In the genomic region with DNA sequence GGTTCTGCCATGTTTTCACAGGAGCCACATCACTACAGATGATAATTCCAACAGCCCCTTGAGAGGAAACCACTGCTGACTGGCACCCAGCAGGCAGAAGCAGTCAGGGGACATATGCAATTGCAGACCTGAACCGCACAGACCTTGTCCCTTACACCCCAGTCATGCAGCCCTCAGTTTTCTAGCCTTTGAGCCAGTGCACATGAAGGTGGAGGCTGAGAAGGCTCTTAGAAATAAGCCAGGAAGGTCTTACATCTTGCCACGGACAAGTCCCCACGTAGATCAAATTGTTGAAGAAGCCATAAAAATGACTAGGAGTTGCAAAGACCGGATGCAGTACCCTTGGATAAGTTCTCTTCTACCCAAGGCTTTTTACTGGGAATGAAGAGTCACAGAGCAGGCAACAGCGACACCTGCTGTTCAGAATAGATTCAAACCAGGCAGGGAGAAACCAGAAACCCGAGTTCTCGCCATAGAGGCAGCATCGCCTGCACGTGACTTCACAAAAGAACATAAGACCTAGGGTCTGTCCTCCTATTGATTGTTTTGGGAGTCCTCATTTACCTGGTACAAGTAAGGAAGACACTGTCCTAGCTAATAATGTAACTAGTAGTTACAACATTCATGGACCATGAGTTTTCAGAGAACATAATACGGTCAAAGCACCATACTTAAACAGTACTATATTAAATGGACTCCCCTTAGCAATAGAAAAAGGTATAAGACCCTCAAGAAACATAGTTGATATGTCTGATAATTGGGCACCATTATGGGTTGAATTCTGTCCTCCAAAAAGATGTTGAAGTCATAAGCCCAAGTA, we compare ENCODE assay signal across 8 cellular contexts. TPM values are rescaled to one million over a fixed set of nuclear protein-coding genes. Genes with fewer than 3 reads are reported as not detected.
DNase-seq lines count a peak whose midpoint lies in the region; TF ChIP-seq lines count a peak whose summit lies in the region.

No MANE protein-coding gene starts in this region.

- no peak for TF ChIP-seq POLR2A in tibial nerve (IDR thresholded peaks at IDR 0.05)

- peak; percentile 98 for TF ChIP-seq RAD21 in Ishikawa (IDR thresholded peaks at IDR 0.05; ENCODE audit: low read depth)

- H3K36me3 ChIP-seq in tibial nerve: peaks cover 0 to 4% (median 0%) of the 10 kb centered on the region in 3 donors

- no peak overlapping the region for H3K27ac ChIP-seq in tibial nerve

- no peak for TF ChIP-seq EP300 in Ishikawa (IDR thresholded peaks at IDR 0.05; ENCODE audit: borderline replicate concordance)
- no peak for TF ChIP-seq EP300 in tibial nerve (IDR thresholded peaks at IDR 0.05)

- in situ Hi-C loops in ACHN (cut with HindIII; ENCODE audit: low pct_ligation_motif_present, low pct_unique_long_range_greater_than_20kb, low sequenced_read_pairs): no loop called here
- in situ Hi-C loops in GM13977 (cut with MboI; ENCODE audit: low pct_unique_long_range_greater_than_20kb, low sequenced_read_pairs, unreplicated experiment): loop anchor here (5.0 kb wide), 1 partner anchor 382 kb away; no protein-coding TSS in a partner anchor

- peak; percentile 77 for TF ChIP-seq CTCF in GM13977 (IDR thresholded peaks at IDR 0.05; ENCODE audit: extremely low read depth, insufficient read depth, missing control alignments)
- peak; percentile 82 to 91 (median 86) for TF ChIP-seq CTCF in tibial nerve (IDR thresholded peaks at IDR 0.05)

- H3K9me3 ChIP-seq in tibial nerve: no peaks in the 10 kb centered on the region

- DNase-seq in ACHN (peak; percentile 78), GM13977 (ENCODE audit: low spot score) (peak; percentile 68), OCI-M2 (lab: John Stamatoyannopoulos, UW; ENCODE audit: unreplicated experiment) (peak; percentile 7), activated T-helper 1 cell treated with Interleukin-2 at 50 U/mL for 16 hours (ENCODE audit: low read depth) (peak; percentile 22), fibroblast of the conjunctiva (ENCODE audit: low read depth) (peak; percentile 65), occipital lobe (lab: John Stamatoyannopoulos, UW) (peak; percentile 81), tibial nerve (ENCODE audit: low spot score in 2 of 2) (peak; percentile 50 to 86)

- no peaks in the 10 kb centered on the region for H3K27me3 ChIP-seq in tibial nerve

- WGBS in tibial nerve, 2 donors: 19% methylated on average over 10 of the region's 10 CpGs

- no peak overlapping the region for H3K4me3 ChIP-seq in tibial nerve

- H3K4me1 ChIP-seq in tibial nerve: peaks cover 0 to 10% (median 0%) of the 10 kb centered on the region in 4 donors

TF ChIP-seq in Ishikawa, 13 proteins besides CTCF, POLR2A, EP300 and RAD21:
- no peak for TF ChIP-seq TCF12 (IDR thresholded peaks at IDR 0.05; ENCODE audit: low read depth)
- TF ChIP-seq, protein P1, sequence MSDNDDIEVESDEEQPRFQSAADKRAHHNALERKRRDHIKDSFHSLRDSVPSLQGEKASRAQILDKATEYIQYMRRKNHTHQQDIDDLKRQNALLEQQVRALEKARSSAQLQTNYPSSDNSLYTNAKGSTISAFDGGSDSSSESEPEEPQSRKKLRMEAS (IDR thresholded peaks at IDR 0.05): peak; percentile 54; the same call in 1 of the 2 replicates
- TF ChIP-seq CEBPB (IDR thresholded peaks at IDR 0.05): no peak
- TF ChIP-seq, protein P2, sequence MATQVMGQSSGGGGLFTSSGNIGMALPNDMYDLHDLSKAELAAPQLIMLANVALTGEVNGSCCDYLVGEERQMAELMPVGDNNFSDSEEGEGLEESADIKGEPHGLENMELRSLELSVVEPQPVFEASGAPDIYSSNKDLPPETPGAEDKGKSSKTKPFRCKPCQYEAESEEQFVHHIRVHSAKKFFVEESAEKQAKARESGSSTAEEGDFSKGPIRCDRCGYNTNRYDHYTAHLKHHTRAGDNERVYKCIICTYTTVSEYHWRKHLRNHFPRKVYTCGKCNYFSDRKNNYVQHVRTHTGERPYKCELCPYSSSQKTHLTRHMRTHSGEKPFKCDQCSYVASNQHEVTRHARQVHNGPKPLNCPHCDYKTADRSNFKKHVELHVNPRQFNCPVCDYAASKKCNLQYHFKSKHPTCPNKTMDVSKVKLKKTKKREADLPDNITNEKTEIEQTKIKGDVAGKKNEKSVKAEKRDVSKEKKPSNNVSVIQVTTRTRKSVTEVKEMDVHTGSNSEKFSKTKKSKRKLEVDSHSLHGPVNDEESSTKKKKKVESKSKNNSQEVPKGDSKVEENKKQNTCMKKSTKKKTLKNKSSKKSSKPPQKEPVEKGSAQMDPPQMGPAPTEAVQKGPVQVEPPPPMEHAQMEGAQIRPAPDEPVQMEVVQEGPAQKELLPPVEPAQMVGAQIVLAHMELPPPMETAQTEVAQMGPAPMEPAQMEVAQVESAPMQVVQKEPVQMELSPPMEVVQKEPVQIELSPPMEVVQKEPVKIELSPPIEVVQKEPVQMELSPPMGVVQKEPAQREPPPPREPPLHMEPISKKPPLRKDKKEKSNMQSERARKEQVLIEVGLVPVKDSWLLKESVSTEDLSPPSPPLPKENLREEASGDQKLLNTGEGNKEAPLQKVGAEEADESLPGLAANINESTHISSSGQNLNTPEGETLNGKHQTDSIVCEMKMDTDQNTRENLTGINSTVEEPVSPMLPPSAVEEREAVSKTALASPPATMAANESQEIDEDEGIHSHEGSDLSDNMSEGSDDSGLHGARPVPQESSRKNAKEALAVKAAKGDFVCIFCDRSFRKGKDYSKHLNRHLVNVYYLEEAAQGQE (IDR thresholded peaks at IDR 0.05; ENCODE audit: low read depth): no peak
- TF ChIP-seq FOXM1 (IDR thresholded peaks at IDR 0.05; ENCODE audit: borderline replicate concordance, low read depth): no peak
- TF ChIP-seq EGR1 (IDR thresholded peaks at IDR 0.05): no peak
- no peak for TF ChIP-seq CREB1 (IDR thresholded peaks at IDR 0.05; ENCODE audit: low read depth)
- TF ChIP-seq TAF1 (IDR thresholded peaks at IDR 0.05; ENCODE audit: low read depth): no peak
- no peak for TF ChIP-seq ZBTB7A (IDR thresholded peaks at IDR 0.05; ENCODE audit: low read depth)
- TF ChIP-seq, protein P3, sequence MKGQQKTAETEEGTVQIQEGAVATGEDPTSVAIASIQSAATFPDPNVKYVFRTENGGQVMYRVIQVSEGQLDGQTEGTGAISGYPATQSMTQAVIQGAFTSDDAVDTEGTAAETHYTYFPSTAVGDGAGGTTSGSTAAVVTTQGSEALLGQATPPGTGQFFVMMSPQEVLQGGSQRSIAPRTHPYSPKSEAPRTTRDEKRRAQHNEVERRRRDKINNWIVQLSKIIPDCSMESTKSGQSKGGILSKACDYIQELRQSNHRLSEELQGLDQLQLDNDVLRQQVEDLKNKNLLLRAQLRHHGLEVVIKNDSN (IDR thresholded peaks at IDR 0.05): peak; percentile 90
- TF ChIP-seq TEAD4 (IDR thresholded peaks at IDR 0.05): no peak
- no peak for TF ChIP-seq NFIC (IDR thresholded peaks at IDR 0.05)
- TF ChIP-seq YY1 (IDR thresholded peaks at IDR 0.05; ENCODE audit: low read depth): no peak

RNA-seq across cellular contexts. Expression of gene STEAP1B, which starts 11.1 kb away (rescaled TPM):
- total RNA-seq in occipital lobe (1.1 TPM), tibial nerve (10 to 100 TPM in 2 of 4 donors, 1 to 10 TPM in 2; 4.2 to 20.5 (median 14.0) TPM)

Comparison
In these comparisons a context has a peak if more than half of its experiments do, and no peak if none do; other contexts are left out.
1. DNase-seq: peak in every context shown above with its lines; median percentile 81 in occipital lobe; 78 in ACHN; 68 in GM13977; 68 in tibial nerve; 65 in fibroblast of the conjunctiva; 22 in activated T-helper 1 cell treated with Interleukin-2 at 50 U/mL for 16 hours; 7 in OCI-M2.